16 cellular contexts compared by ENCODE assay signal in the genomic region with DNA sequence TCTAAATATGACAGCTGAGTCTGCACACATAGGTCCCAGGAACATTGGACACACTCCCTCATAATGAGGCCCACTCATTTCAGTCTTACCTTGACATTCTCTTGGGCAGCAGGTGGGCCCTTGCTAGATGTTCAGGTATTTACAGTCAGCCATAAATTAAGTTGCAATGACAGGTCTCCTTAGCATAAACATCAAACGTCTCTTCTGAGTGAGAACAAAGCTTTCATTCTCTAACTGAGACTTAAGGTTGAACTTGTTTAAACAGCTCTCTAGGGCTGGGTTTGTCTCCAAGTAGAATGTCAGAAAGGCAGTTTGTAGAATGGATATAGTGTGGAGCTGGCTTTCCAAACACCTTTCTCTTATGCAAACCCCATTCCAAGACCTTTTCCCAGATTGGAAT. TPM values are rescaled to one million over a fixed set of nuclear protein-coding genes. Genes with fewer than 3 reads are reported as not detected.
DNase-seq lines count a peak whose midpoint lies in the region; ATAC-seq and TF ChIP-seq lines count a peak whose summit lies in the region.
"Had no signal": no experiment of that assay in that cellular context is flagged by ENCODE, and none has a peak within 500 bp of the region (broad histone marks: within the 10 kb centered on the region; RNA-seq: fewer than 3 reads in every experiment).

No MANE protein-coding gene starts in this region.

- no peaks in the 10 kb centered on the region for H3K36me3 ChIP-seq in breast epithelium
- H3K36me3 ChIP-seq in tibial artery, result peaks cover 0 to 4% (median 3%) of the 10 kb centered on the region in 3 donors
- H3K36me3 ChIP-seq: adrenal gland had no signal

- POLR2A ChIA-PET in MCF 10A (lab: Yijun Ruan, JAX), result interaction anchor here (0.7 to 4.5 kb wide), 6 partner anchors 8 to 109 kb away, joined by 3 to 33 read pairs (median 4); a partner anchor contains a TSS

- intact Hi-C loops in breast epithelium (cut with DNase I; ENCODE audit: low total_unique reads) (no loop called here), MCF 10A (cut with micrococcal nuclease) (no loop called here), left colon (cut with DNase I, micrococcal nuclease) (no loop called here), tibial artery (cut with DNase I; ENCODE audit: low total_unique reads) (no loop called here)

- H3K27ac Mint-ChIP-seq in MCF 10A (ENCODE audit: low read depth, unreplicated experiment), result no peak overlapping the region
- peak overlapping the region; percentile 92 for H3K27ac Mint-ChIP-seq in T-helper 17 cell
- H3K27ac Mint-ChIP-seq in osteocyte (ENCODE audit: unreplicated experiment), result no peak overlapping the region

- H3K9me3 Mint-ChIP-seq in MCF 10A (ENCODE audit: unreplicated experiment) (no peaks in the 10 kb centered on the region), osteocyte (ENCODE audit: unreplicated experiment) (peaks cover 6% of the 10 kb centered on the region)

- no peaks in the 10 kb centered on the region for H3K9me3 ChIP-seq in breast epithelium
- no peaks in the 10 kb centered on the region for H3K9me3 ChIP-seq in T-helper 17 cell (ENCODE audit: control insufficient read depth, low read length, poor library complexity, severe bottlenecking)
- no peaks in the 10 kb centered on the region for H3K9me3 ChIP-seq in tibial artery
- H3K9me3 ChIP-seq: adrenal gland, spleen had no signal

- TF ChIP-seq CTCF in breast epithelium (IDR thresholded peaks at IDR 0.05) (no peak), MCF 10A (IDR thresholded peaks at IDR 0.05; ENCODE audit: unreplicated experiment) (no peak), tibial artery (IDR thresholded peaks at IDR 0.05) (no peak), osteocyte (IDR thresholded peaks at IDR 0.05) (no peak)

- H3K4me3 ChIP-seq in breast epithelium (no peak overlapping the region), tibial artery (no peak overlapping the region)
- H3K4me3 ChIP-seq: adrenal gland, spleen had no signal

- H3K27ac ChIP-seq in breast epithelium, result peak overlapping the region; percentile 16 to 26
- H3K27ac ChIP-seq in tibial artery, result no peak overlapping the region

- CTCF ChIA-PET in MCF 10A (lab: Yijun Ruan, JAX), result interaction anchor here (0.8 to 1.5 kb wide), 6 partner anchors 9 to 137 kb away, joined by 3 to 9 read pairs (median 4); no protein-coding TSS in a partner anchor

- BruUV-seq in MCF 10A (replicated peaks; lab: Mats Ljungman, UMichigan), result no TSS peak

- H3K27me3 Mint-ChIP-seq in MCF 10A (ENCODE audit: insufficient read depth, unreplicated experiment) (no peaks in the 10 kb centered on the region), T-helper 17 cell (no peaks in the 10 kb centered on the region), osteocyte (ENCODE audit: unreplicated experiment) (no peaks in the 10 kb centered on the region)

- H3K4me1 Mint-ChIP-seq in MCF 10A (ENCODE audit: insufficient read depth, unreplicated experiment) (peaks cover 23% of the 10 kb centered on the region), T-helper 17 cell (peaks cover 32% of the 10 kb centered on the region), osteocyte (ENCODE audit: unreplicated experiment) (no peaks in the 10 kb centered on the region)

- no peak for TF ChIP-seq POLR2A in breast epithelium (IDR thresholded peaks at IDR 0.05)

- ATAC-seq in T-helper 17 cell, result no peak
- peak; percentile 79 for ATAC-seq in left colon
- ATAC-seq: activated CD4-positive, CD25-positive, alpha-beta regulatory T cell treated with anti-CD3 and anti-CD28 coated beads, Interleukin-2, amount 50 U/mL, for 24 hours had no signal

- H3K36me3 Mint-ChIP-seq in MCF 10A (ENCODE audit: insufficient read depth, unreplicated experiment) (peaks cover 16% of the 10 kb centered on the region), T-helper 17 cell (ENCODE audit: low read depth) (peaks cover 6% of the 10 kb centered on the region), osteocyte (ENCODE audit: unreplicated experiment) (peaks cover 14% of the 10 kb centered on the region)

- H3K4me3 Mint-ChIP-seq in MCF 10A (ENCODE audit: unreplicated experiment), result no peak overlapping the region
- no peak overlapping the region for H3K4me3 Mint-ChIP-seq in T-helper 17 cell
- no peak overlapping the region for H3K4me3 Mint-ChIP-seq in osteocyte (ENCODE audit: unreplicated experiment)

- peaks cover 0 to 9% of the 10 kb centered on the region in 2 donors for H3K4me1 ChIP-seq in breast epithelium
- H3K4me1 ChIP-seq in tibial artery, result peaks cover 0 to 39% (median 19%) of the 10 kb centered on the region in 4 donors

- H3K27me3 ChIP-seq in breast epithelium, result no peaks in the 10 kb centered on the region
- no peaks in the 10 kb centered on the region for H3K27me3 ChIP-seq in tibial artery
- H3K27me3 ChIP-seq: adrenal gland, spleen had no signal

- no peak for DNase-seq in breast epithelium (ENCODE audit: low spot score in 2 of 2)
- DNase-seq in MCF 10A (ENCODE audit: unreplicated experiment), result no peak
- no peak for DNase-seq in T-helper 17 cell
- peak in 1 of 2 donors; percentile 65 for DNase-seq in left colon
- DNase-seq in NOMO-1 treated with DMSO at 0.1 percent for 48 hours (lab: John Stamatoyannopoulos, UW; ENCODE audit: unreplicated experiment), result no peak
- DNase-seq in tibial artery, result no peak
- no peak for DNase-seq in dedifferentiated amniotic fluid mesenchymal stem cell (ENCODE audit: extremely low spot score)
- no peak for DNase-seq in osteocyte (ENCODE audit: extremely low spot score, unreplicated experiment)
- DNase-seq: ACHN, activated T-cell treated with anti-CD3 and anti-CD28 coated beads for 4 hours, adrenal gland, dermis blood vessel endothelial cell, NCI-H2227 treated with DMSO at 0.1 percent for 48 hours, spleen, T-helper 1 cell had no signal

RNA-seq across cellular contexts. Expression of a gene that starts 10.3 kb away (rescaled TPM):
- total RNA-seq in breast epithelium, result 10 to 100 TPM; 12.3 to 26.3 (median 23.6) TPM
- total RNA-seq in MCF 10A (2022), result 14.7 and 16.1 TPM in 2 replicates
- 1 to 10 TPM; 6.5 to 8.7 TPM for total RNA-seq in T-helper 17 cell
- total RNA-seq in left colon, result 10 to 100 TPM; 67.6 to 84.7 TPM
- total RNA-seq in osteocyte, result 15.2 and 15.8 TPM in 2 replicates

RNA-seq across cellular contexts. Expression of a gene that starts 44.9 kb away (rescaled TPM):
- total RNA-seq in breast epithelium, result 10 to 100 TPM in 2 of 3 donors, 1 to 10 TPM in 1; 8.5 to 27.2 (median 16.0) TPM
- total RNA-seq in MCF 10A (2022), result 0.39 TPM in 1 of 2 replicates, not detected in the other
- total RNA-seq in T-helper 17 cell, result 100 to 1,000 TPM; 491 to 562 TPM
- 10 to 100 TPM in 1 of 2 donors, 1 to 10 TPM in 1; 9.0 to 10.7 TPM for total RNA-seq in left colon
- total RNA-seq in osteocyte, result 22.5 and 25.5 TPM in 2 replicates

RNA-seq across cellular contexts. Expression of a gene that starts 54.5 kb away (rescaled TPM):
- 100 to 1,000 TPM in 2 of 3 donors, 10 to 100 TPM in 1; 24.7 to 274 (median 109) TPM for total RNA-seq in breast epithelium
- not detected in 2 replicates for total RNA-seq in MCF 10A (2022)
- not detected for total RNA-seq in T-helper 17 cell
- total RNA-seq in left colon, result 100 to 1,000 TPM; 188 to 214 TPM
- not detected in 2 replicates for total RNA-seq in osteocyte

Comparison
In these comparisons a context has a peak if more than half of its experiments do, and no peak if none do; other contexts are left out.
1. RNA of a gene that starts 54.5 kb away (total RNA-seq): 188 to 214 TPM in left colon and 24.7 to 274 TPM in breast epithelium; not detected in T-helper 17 cell, not detected in MCF 10A and not detected in osteocyte; every median in the first group is over 10 times any median in the second.
2. H3K27ac ChIP-seq: peak in breast epithelium (2 of 2); none in tibial artery (0 of 2).
3. RNA of a gene that starts 44.9 kb away (total RNA-seq): 491 to 562 TPM in T-helper 17 cell; 22.5 to 25.5 TPM in osteocyte, 8.5 to 27.2 TPM in breast epithelium, 9.0 to 10.7 TPM in left colon and 0.39 TPM in MCF 10A; every median in the first group is over 10 times any median in the second.